In the genomic region with DNA sequence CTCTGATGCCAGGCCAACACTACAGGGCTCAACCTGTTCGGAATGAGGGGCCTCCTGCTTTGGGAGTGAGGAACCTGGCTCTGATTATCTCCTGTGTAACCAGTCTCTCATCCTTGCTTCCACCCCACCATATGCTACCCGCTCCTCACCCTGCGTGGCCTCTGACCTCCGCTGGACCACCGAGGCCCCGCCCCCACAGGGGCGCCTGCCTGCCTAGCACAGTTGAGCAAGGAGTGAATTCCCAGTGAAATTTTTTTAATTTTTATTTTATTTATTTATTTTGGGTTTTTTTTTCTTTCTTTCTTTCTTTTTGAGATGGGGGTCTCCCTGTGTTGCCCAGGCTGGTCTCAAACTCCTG, we compare ENCODE assay signal across 1 cellular context.
TF ChIP-seq lines count a peak whose summit lies in the region.

No MANE protein-coding gene starts in this region.

TF ChIP-seq in IMR-90, 13 proteins besides CTCF, POLR2A, EP300 and RAD21:
- TF ChIP-seq MAFK (IDR thresholded peaks at IDR 0.05; ENCODE audit: low read depth, low read length), result no peak
